In genomic region chr3:122961146-122961545, GRCh38 we compare ENCODE assay signal across 28 cellular contexts.
DNase-seq lines count a peak whose midpoint lies in the region; ATAC-seq and TF ChIP-seq lines count a peak whose summit lies in the region.
"Had no signal": no experiment of that assay in that cellular context is flagged by ENCODE, and none has a peak within 500 bp of the region (broad histone marks: within the 10 kb centered on the region; RNA-seq: fewer than 3 reads in every experiment).

No MANE protein-coding gene starts in this region.

- H3K4me1 ChIP-seq in HEK293 (ENCODE audit: control insufficient read depth, insufficient read depth, low read length), result 0 out of 2 replicates have a peak, but pooled peaks cover 2% of the 10 kb centered on the region
- H3K4me1 ChIP-seq: psoas muscle had no signal

- no peaks in the 10 kb centered on the region for H3K4me1 Mint-ChIP-seq in activated T-cell treated with anti-CD3 and anti-CD28 coated beads, Interleukin-2, amount 50 U/mL, for 4 hours (ENCODE audit: low read depth)
- H3K4me1 Mint-ChIP-seq: activated CD4-positive, alpha-beta memory T cell treated with anti-CD3 and anti-CD28 coated beads, Interleukin-2, amount 10 ng/mL, durations not matched to agents 7 days and 5 days; CD4-positive, alpha-beta memory T cell had no signal

- H3K9me3 ChIP-seq in HEK293 (ENCODE audit: control insufficient read depth, insufficient read depth, low read depth, low read length), result no peaks in the 10 kb centered on the region
- H3K9me3 ChIP-seq: gastroesophageal sphincter, lower lobe of right lung, psoas muscle, suprapubic skin, uterus had no signal

- H3K36me3 ChIP-seq in HEK293 (ENCODE audit: control insufficient read depth in 2 of 2, insufficient read depth in 1 of 2, low read length in 2 of 2), result no peaks in the 10 kb centered on the region
- H3K36me3 ChIP-seq: gastroesophageal sphincter, lower lobe of right lung, suprapubic skin, uterus had no signal

- H3K27ac ChIP-seq in HEK293 (ENCODE audit: extremely low read depth, low read depth, low read length), result no peak overlapping the region
- H3K27ac ChIP-seq: gastroesophageal sphincter, lower lobe of right lung, psoas muscle, suprapubic skin, uterus had no signal

- H3K9me3 Mint-ChIP-seq in activated T-cell treated with anti-CD3 and anti-CD28 coated beads, Interleukin-2, amount 50 U/mL, for 4 hours, result no peaks in the 10 kb centered on the region
- H3K9me3 Mint-ChIP-seq: activated CD4-positive, alpha-beta memory T cell treated with anti-CD3 and anti-CD28 coated beads, Interleukin-2, amount 10 ng/mL, durations not matched to agents 7 days and 5 days had no signal

- DNase-seq in AG09319 (ENCODE audit: extremely low read depth, low read depth) (peak; percentile 24), amniotic epithelial cell (ENCODE audit: low read depth) (peak; percentile 83), fibroblast of the conjunctiva (ENCODE audit: low read depth) (peak; percentile 77), CD1c-positive myeloid dendritic cell (ENCODE audit: extremely low spot score) (no peak), Right ventricle myocardium inferior (ENCODE audit: missing footprints) (no peak)
- no peak for DNase-seq in activated T-cell treated with anti-CD3 and anti-CD28 coated beads, Interleukin-2, amount 50 U/mL, for 4 hours
- DNase-seq: activated CD4-positive, alpha-beta memory T cell treated with anti-CD3 and anti-CD28 coated beads, Interleukin-2, amount 10 ng/mL, durations not matched to agents 7 days and 5 days; activated gamma-delta T cell treated with Interleukin-2 at 50 U/mL for 16 hours; activated T-cell treated with anti-CD3 and anti-CD28 coated beads for 4 hours; amniotic stem cell; caudate nucleus; CD4-positive, alpha-beta memory T cell; dermis blood vessel endothelial cell; DMS 273 treated with DMSO at 0.1 percent for 48 hours; GDM1; GOT3; islet precursor cell; KG1; lower lobe of right lung; NCI-H1694 treated with DMSO at 0.1 percent for 48 hours; NCI-H526 treated with DMSO at 0.1 percent for 48 hours; psoas muscle; uterus had no signal

- POLR2A ChIA-PET in HEK293 (lab: Yijun Ruan, JAX), result no interaction called here

- H3K4me3 ChIP-seq in HEK293 (ENCODE audit: low read depth, low read length), result no peak overlapping the region
- H3K4me3 ChIP-seq: gastroesophageal sphincter, GM12878, lower lobe of right lung, psoas muscle, suprapubic skin, uterus had no signal

- no peak for ATAC-seq in activated T-cell treated with anti-CD3 and anti-CD28 coated beads, Interleukin-2, amount 50 U/mL, for 4 hours
- ATAC-seq in HG03354 (IDR thresholded peaks at IDR 0.05; ENCODE audit: poor library complexity, severe bottlenecking, unreplicated experiment) (no peak), Right ventricle myocardium inferior (no peak)
- ATAC-seq: gastroesophageal sphincter, GM12878, lower lobe of right lung, psoas muscle had no signal

- TF ChIP-seq CTCF in AG09319 (IDR thresholded peaks at IDR 0.05; ENCODE audit: low read depth, low read length) (no peak), HEK293 (tag by site-specific recombination; IDR thresholded peaks at IDR 0.05) (no peak)

- intact Hi-C loops in Right ventricle myocardium inferior (cut with DNase I), result no loop called here

- no peak overlapping the region for H3K4me3 Mint-ChIP-seq in activated T-cell treated with anti-CD3 and anti-CD28 coated beads, Interleukin-2, amount 50 U/mL, for 4 hours
- H3K4me3 Mint-ChIP-seq: activated CD4-positive, alpha-beta memory T cell treated with anti-CD3 and anti-CD28 coated beads, Interleukin-2, amount 10 ng/mL, durations not matched to agents 7 days and 5 days; CD4-positive, alpha-beta memory T cell had no signal

- peaks cover 26% of the 10 kb centered on the region for H3K27me3 Mint-ChIP-seq in activated T-cell treated with anti-CD3 and anti-CD28 coated beads, Interleukin-2, amount 50 U/mL, for 4 hours (ENCODE audit: low read depth)

- no peaks in the 10 kb centered on the region for H3K36me3 Mint-ChIP-seq in activated T-cell treated with anti-CD3 and anti-CD28 coated beads, Interleukin-2, amount 50 U/mL, for 4 hours (ENCODE audit: insufficient read depth)
- H3K36me3 Mint-ChIP-seq: CD4-positive, alpha-beta memory T cell had no signal

- CTCF ChIA-PET in HEK293 (lab: Yijun Ruan, JAX), result no interaction called here

TF ChIP-seq in HEK293, 187 proteins besides CTCF, POLR2A, EP300 and RAD21:
- TF ChIP-seq MYNN (tag by site-specific recombination; IDR thresholded peaks at IDR 0.05; ENCODE audit: borderline replicate concordance) (no peak), SCRT2 (tag by site-specific recombination; IDR thresholded peaks at IDR 0.05) (no peak), PRDM10 (tag by site-specific recombination; IDR thresholded peaks at IDR 0.05) (peak; percentile 87)

Comparison
In these comparisons a context has a peak if more than half of its experiments do, and no peak if none do; other contexts are left out.
1. DNase-seq: peak in AG09319 (single experiment), amniotic epithelial cell (single experiment) and fibroblast of the conjunctiva (single experiment); none in activated T-cell treated with anti-CD3 and anti-CD28 coated beads, Interleukin-2, amount 50 U/mL, for 4 hours (single experiment), CD1c-positive myeloid dendritic cell (single experiment) and Right ventricle myocardium inferior (single experiment).